27 cellular contexts compared by ENCODE assay signal in genomic region chr22:32685527-32685926, GRCh38.
"Had no signal": no experiment of that assay in that cellular context is flagged by ENCODE, and none has a peak within 500 bp of the region (broad histone marks: within the 10 kb centered on the region; RNA-seq: fewer than 3 reads in every experiment).

No MANE protein-coding gene starts in this region.

- H3K4me3 ChIP-seq: colonic mucosa, esophagus muscularis mucosa, gastrocnemius medialis, lung, ovary, psoas muscle, skin epidermis, stomach, thyroid gland had no signal

- H3K4me1 ChIP-seq: colonic mucosa, gastrocnemius medialis, psoas muscle had no signal

- H3K27ac ChIP-seq: colonic mucosa, epithelial cell of prostate, esophagus muscularis mucosa, gastrocnemius medialis, ovary, psoas muscle, skin epidermis, stomach, thyroid gland had no signal

- ATAC-seq: gastrocnemius medialis, left lobe of liver, natural killer cell, psoas muscle had no signal

- H3K27me3 ChIP-seq: colonic mucosa, esophagus muscularis mucosa, gastrocnemius medialis, ovary, stomach, thyroid gland had no signal

- H3K36me3 ChIP-seq: colonic mucosa, esophagus muscularis mucosa, gastrocnemius medialis, ovary, stomach, thyroid gland had no signal

- H3K4me3 Mint-ChIP-seq: dendritic cell treated with granulocyte-macrophage colony-stimulating factor and Interleukin-4, amounts not matched to agents 40 ng/mL and 50 ng/mL, for 4 days; endodermal cell; memory B cell; natural killer cell; type B pancreatic cell had no signal

- H3K4me1 Mint-ChIP-seq: endodermal cell, memory B cell, natural killer cell had no signal

- H3K27ac Mint-ChIP-seq: dendritic cell treated with granulocyte-macrophage colony-stimulating factor and Interleukin-4, amounts not matched to agents 40 ng/mL and 50 ng/mL, for 4 days; endodermal cell; memory B cell; natural killer cell; type B pancreatic cell had no signal

- H3K9me3 ChIP-seq: colonic mucosa, esophagus muscularis mucosa, gastrocnemius medialis, ovary, psoas muscle, stomach, thyroid gland had no signal

- FAIRE-seq: kidney had no signal

- H3K9me3 Mint-ChIP-seq: dendritic cell treated with granulocyte-macrophage colony-stimulating factor and Interleukin-4, amounts not matched to agents 40 ng/mL and 50 ng/mL, for 4 days; natural killer cell had no signal

- H3K36me3 Mint-ChIP-seq: memory B cell, natural killer cell, type B pancreatic cell had no signal

- DNase-seq: colonic mucosa; effector CD8-positive, alpha-beta T cell; endodermal cell; foreskin fibroblast; gastrocnemius medialis; head of caudate nucleus; kidney; natural killer cell; occipital lobe; ovary; posterior cingulate gyrus; psoas muscle; right cardiac atrium; stimulated activated CD4-positive, alpha-beta T cell treated with anti-CD3 and anti-CD28 coated beads, Interleukin-1b, Interleukin-23, amount 100 ng/mL, for 48 hours; stimulated activated CD4-positive, alpha-beta T cell treated with anti-CD3 and anti-CD28 coated beads, Interleukin-4, amount 100 ng/mL, for 1 hour; stimulated activated CD8-positive, alpha-beta memory T cell treated with anti-CD3 and anti-CD28 coated beads, Interleukin-4, amount 100 ng/mL, for 48 hours; stimulated activated naive CD4-positive, alpha-beta T cell; stomach had no signal
